ENCODE assay signal across 21 cellular contexts in the genomic region with DNA sequence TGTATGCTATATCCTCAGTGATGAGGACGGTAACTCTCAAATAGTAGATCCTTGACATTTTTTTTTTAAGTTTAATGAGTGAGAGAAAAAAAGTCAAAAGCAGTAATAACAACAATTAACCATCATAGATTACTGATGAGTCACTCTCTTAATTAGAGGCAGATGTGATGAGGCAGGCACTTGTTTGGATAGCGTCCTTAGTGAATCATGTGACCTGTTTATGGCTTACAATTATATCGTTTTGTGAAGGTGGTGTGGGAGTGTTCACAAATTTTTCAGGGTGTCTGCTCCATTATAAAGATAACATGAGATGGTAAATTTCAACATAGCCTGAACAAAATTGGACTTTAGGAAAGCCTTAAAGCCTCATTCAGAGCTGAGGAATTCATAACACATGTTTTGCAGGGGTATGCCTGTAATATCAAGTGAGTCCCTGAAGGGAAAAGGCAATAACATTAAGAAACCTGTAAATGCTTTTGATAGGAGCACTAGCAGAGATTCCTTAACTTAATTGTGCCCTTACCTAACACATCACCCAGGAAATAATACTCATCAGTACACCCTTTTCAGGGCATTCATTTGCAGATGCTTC. TPM values are rescaled to one million over a fixed set of nuclear protein-coding genes. Genes with fewer than 3 reads are reported as not detected.
A peak's percentile ranks its signal among the peaks of the same experiment; 100 is the strongest.
DNase-seq lines count a peak whose midpoint lies in the region; FAIRE-seq and TF ChIP-seq lines count a peak whose summit lies in the region.
"Had no signal": no experiment of that assay in that cellular context is flagged by ENCODE, and none has a peak within 500 bp of the region (broad histone marks: within the 10 kb centered on the region; RNA-seq: fewer than 3 reads in every experiment).

No MANE protein-coding gene starts in this region.

- no peak overlapping the region for H3K27ac ChIP-seq in osteoblast (ENCODE audit: low read depth, low read length)
- H3K27ac ChIP-seq: C4-2B, lower lobe of right lung, tibial nerve had no signal

- H3K27me3 ChIP-seq in osteoblast (ENCODE audit: insufficient read depth, low read length), result no peaks in the 10 kb centered on the region
- H3K27me3 ChIP-seq: tibial nerve had no signal

- no peaks in the 10 kb centered on the region for H3K79me2 ChIP-seq in osteoblast (ENCODE audit: insufficient read depth, low read length)

- H3K4me3 ChIP-seq in osteoblast (ENCODE audit: insufficient read depth, low read length), result no peak overlapping the region
- H3K4me3 ChIP-seq: HAP-1, lower lobe of right lung, tibial nerve had no signal

- H4K20me1 ChIP-seq in osteoblast (ENCODE audit: insufficient read depth, low read length), result no peaks in the 10 kb centered on the region

- no peak overlapping the region for H2AFZ ChIP-seq in osteoblast (ENCODE audit: low read length)

- DNase-seq in GM04503 (ENCODE audit: low read depth), result peak; percentile 28
- DNase-seq in NCI-H146 (lab: John Stamatoyannopoulos, UW), result peak; percentile 60
- peak; percentile 71 for DNase-seq in osteoblast (ENCODE audit: insufficient read length, low spot score, missing footprints)
- no peak for DNase-seq in RCC 7860 (ENCODE audit: low spot score)
- DNase-seq in C1 segment of cervical spinal cord (lab: John Stamatoyannopoulos, UW), result no peak
- DNase-seq in DMS53 (lab: John Stamatoyannopoulos, UW), result no peak
- no peak for DNase-seq in NCI-H524 treated with DMSO at 0.1 percent for 48 hours (lab: John Stamatoyannopoulos, UW)
- DNase-seq: activated CD4-positive, alpha-beta T cell treated with anti-CD3 and anti-CD28 coated beads for 1 hour; activated naive CD4-positive, alpha-beta T cell; aorta; DMS153; immature natural killer cell; lower lobe of right lung; naive thymus-derived CD4-positive, alpha-beta T cell; NCI-H187 treated with DMSO at 0.1 percent for 48 hours; PC-3 had no signal

- H3K9me3 ChIP-seq in osteoblast (ENCODE audit: low read depth, low read length), result no peaks in the 10 kb centered on the region
- H3K9me3 ChIP-seq: HAP-1, lower lobe of right lung, tibial nerve had no signal

- H3K36me3 ChIP-seq in osteoblast (ENCODE audit: insufficient read depth, low read length), result no peaks in the 10 kb centered on the region
- H3K36me3 ChIP-seq: HAP-1, lower lobe of right lung, tibial nerve had no signal

- peak; percentile 96 for FAIRE-seq in endometrium (lab: Jason Lieb, UNC)
- FAIRE-seq in RCC 7860 (lab: Jason Lieb, UNC), result no peak
- FAIRE-seq: GM19239 had no signal

- no peak overlapping the region for H3K4me2 ChIP-seq in osteoblast (ENCODE audit: insufficient read depth, low read length)

- no peak for TF ChIP-seq CTCF in osteoblast (IDR thresholded peaks at IDR 0.05; ENCODE audit: extremely low read depth, low read depth, low read length)

- H3K4me1 ChIP-seq in osteoblast (ENCODE audit: insufficient read depth, low read length), result peaks cover 6% of the 10 kb centered on the region
- H3K4me1 ChIP-seq: lower lobe of right lung, tibial nerve had no signal

RNA-seq across cellular contexts. Expression of gene XIAP, which starts 51.9 kb away (rescaled TPM):
- 45.6 and 47.4 TPM in 2 replicates for total RNA-seq in osteoblast

Comparison
In these comparisons a context has a peak if more than half of its experiments do, and no peak if none do; other contexts are left out.
1. DNase-seq: peak in GM04503 (single experiment), NCI-H146 (single experiment) and osteoblast (single experiment); none in RCC 7860 (single experiment), C1 segment of cervical spinal cord (0 of 14), DMS53 (single experiment) and NCI-H524 treated with DMSO at 0.1 percent for 48 hours (single experiment).